ENCODE assay signal across 23 cellular contexts in the genomic region with DNA sequence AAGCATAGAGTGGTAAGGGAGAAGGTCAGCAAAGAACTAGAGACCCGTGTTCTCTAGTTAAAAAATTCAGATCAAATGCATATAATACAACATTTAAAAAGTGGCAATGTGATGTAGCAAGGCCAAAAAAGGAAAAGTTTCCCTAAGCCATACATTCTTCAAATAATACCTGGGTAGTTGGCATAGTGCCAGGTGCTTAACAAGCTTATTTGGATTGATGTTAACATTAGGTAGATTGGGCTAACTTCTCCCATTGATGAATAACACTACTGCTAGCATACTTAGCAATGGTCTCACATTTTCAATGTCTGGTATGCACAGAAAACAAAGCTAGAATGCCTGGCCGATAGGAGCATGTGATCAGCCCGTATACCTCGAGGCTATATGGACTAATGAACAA.
"Had no signal": no experiment of that assay in that cellular context is flagged by ENCODE, and none has a peak within 500 bp of the region (broad histone marks: within the 10 kb centered on the region; RNA-seq: fewer than 3 reads in every experiment).

No MANE protein-coding gene starts in this region.

- H3K4me1 Mint-ChIP-seq: activated naive CD8-positive, alpha-beta T cell treated with anti-CD3 and anti-CD28 coated beads, Interleukin-2, amount 10 ng/mL, durations not matched to agents 7 days and 5 days; central memory CD8-positive, alpha-beta T cell had no signal

- H3K36me3 Mint-ChIP-seq: activated naive CD8-positive, alpha-beta T cell treated with anti-CD3 and anti-CD28 coated beads, Interleukin-2, amount 10 ng/mL, durations not matched to agents 7 days and 5 days had no signal

- H3K27me3 ChIP-seq: ascending aorta, body of pancreas had no signal

- H3K4me2 ChIP-seq: KMS-11 had no signal

- H3K36me3 ChIP-seq: ascending aorta had no signal

- DNase-seq: activated CD4-positive, alpha-beta T cell treated with anti-CD3 and anti-CD28 coated beads, Interleukin-2, amount 50 U/mL, for 1 hour; activated CD4-positive, CD25-positive, alpha-beta regulatory T cell; activated CD8-positive, alpha-beta memory T cell treated with anti-CD3 and anti-CD28 coated beads, Interleukin-2, amount 50 U/mL, for 4 hours; activated CD8-positive, alpha-beta T cell treated with anti-CD3 and anti-CD28 coated beads for 36 hours; activated naive CD4-positive, alpha-beta T cell treated with anti-CD3 and anti-CD28 coated beads, Interleukin-2, amount 50 U/mL, for 16 hours; activated naive CD8-positive, alpha-beta T cell treated with anti-CD3 and anti-CD28 coated beads, Interleukin-2, amount 10 ng/mL, durations not matched to agents 7 days and 5 days; body of pancreas; IMR-90; NCI-H1092 treated with DMSO at 0.1 percent for 48 hours; NCI-H1436 treated with DMSO at 0.1 percent for 48 hours; NCI-H187; NCI-H2081; NCI-H2171 treated with DMSO at 0.1 percent for 48 hours; NCI-H226; NCI-H510A; NCI-H526 treated with DMSO at 0.1 percent for 48 hours; SIG-M5; T-helper 1 cell had no signal

- H3K27ac ChIP-seq: ascending aorta, body of pancreas, KMS-11, VCaP had no signal

- H3K9me3 ChIP-seq: ascending aorta, body of pancreas had no signal

- H3K9ac ChIP-seq: KMS-11 had no signal

- H3K4me1 ChIP-seq: ascending aorta, body of pancreas had no signal

- H3K4me3 Mint-ChIP-seq: activated CD8-positive, alpha-beta T cell treated with anti-CD3 and anti-CD28 coated beads for 36 hours; activated naive CD8-positive, alpha-beta T cell treated with anti-CD3 and anti-CD28 coated beads, Interleukin-2, amount 10 ng/mL, durations not matched to agents 7 days and 5 days; central memory CD8-positive, alpha-beta T cell had no signal

- H3K4me3 ChIP-seq: ascending aorta, body of pancreas had no signal

- H3K9me3 Mint-ChIP-seq: central memory CD8-positive, alpha-beta T cell had no signal

- FAIRE-seq: bronchial epithelial cell had no signal

- H3K27me3 Mint-ChIP-seq: activated CD8-positive, alpha-beta T cell treated with anti-CD3 and anti-CD28 coated beads for 36 hours; activated naive CD8-positive, alpha-beta T cell treated with anti-CD3 and anti-CD28 coated beads, Interleukin-2, amount 10 ng/mL, durations not matched to agents 7 days and 5 days; central memory CD8-positive, alpha-beta T cell had no signal

- ATAC-seq: activated CD8-positive, alpha-beta T cell treated with anti-CD3 and anti-CD28 coated beads for 36 hours; body of pancreas had no signal

- H3K27ac Mint-ChIP-seq: activated CD8-positive, alpha-beta T cell treated with anti-CD3 and anti-CD28 coated beads for 36 hours; activated naive CD8-positive, alpha-beta T cell treated with anti-CD3 and anti-CD28 coated beads, Interleukin-2, amount 10 ng/mL, durations not matched to agents 7 days and 5 days had no signal
